20 cellular contexts compared by ENCODE assay signal in genomic region chr4:26124753-26125236, GRCh38.
DNase-seq lines count a peak whose midpoint lies in the region; ATAC-seq, FAIRE-seq and TF ChIP-seq lines count a peak whose summit lies in the region.
"Had no signal": no experiment of that assay in that cellular context is flagged by ENCODE, and none has a peak within 500 bp of the region (broad histone marks: within the 10 kb centered on the region; RNA-seq: fewer than 3 reads in every experiment).

No MANE protein-coding gene starts in this region.

- H3K79me2 ChIP-seq in HCT116 (ENCODE audit: insufficient read depth, low read length) = no peaks in the 10 kb centered on the region

- H2AFZ ChIP-seq in HCT116 (ENCODE audit: low read depth, low read length, poor library complexity, severe bottlenecking) = no peak overlapping the region

- no peaks in the 10 kb centered on the region for H4K20me1 ChIP-seq in HCT116 (ENCODE audit: insufficient read depth)
- H4K20me1 ChIP-seq: BLaER1 had no signal

- no peak overlapping the region for H3K27ac ChIP-seq in HCT116 (ENCODE audit: low read depth, low read length)
- H3K27ac ChIP-seq: BLaER1, body of pancreas had no signal

- TF ChIP-seq CTCF in AG10803 (conservative IDR thresholded peaks at IDR 0.05; ENCODE audit: low read length) (no peak), HCT116 (IDR thresholded peaks at IDR 0.05 in 2 of 3, conservative IDR thresholded peaks at IDR 0.05 in 1 of 3; ENCODE audit: borderline replicate concordance in 1 of 3, insufficient read depth in 1 of 3, low read depth in 2 of 3, low read length in 2 of 3) (no peak)

- peak; percentile 84 for ATAC-seq in HCT116
- ATAC-seq: body of pancreas, Panc1 had no signal

- intact Hi-C loops in HCT116 (cut with micrococcal nuclease) = no loop called here

- H3K4me1 ChIP-seq in HCT116 (ENCODE audit: control insufficient read depth in 1 of 2, insufficient read depth in 2 of 2, low read length in 2 of 2) (peaks cover 0 to 7% of the 10 kb centered on the region in 2 experiments; a peak in 1 of 4 replicates), adipocyte (ENCODE audit: control insufficient read depth, insufficient read depth, low read length) (no peaks in the 10 kb centered on the region)
- H3K4me1 ChIP-seq: HAP-1 had no signal

- BruUV-seq in HCT116 (replicated peaks; lab: Mats Ljungman, UMichigan) = no TSS peak

- H3K27me3 ChIP-seq in HCT116 (ENCODE audit: insufficient read depth, low read length) (no peaks in the 10 kb centered on the region), adipocyte (replicated peaks; ENCODE audit: control insufficient read depth, insufficient read depth, low read length) (no peaks in the 10 kb centered on the region)
- H3K27me3 ChIP-seq: BLaER1, body of pancreas had no signal

- H3K4me3 ChIP-seq in AG10803 (ENCODE audit: low read length) (peak overlapping the region; percentile 5; the same call in 1 of the 2 replicates), HCT116 (replicated peaks in 1 of 2; ENCODE audit: low read depth in 1 of 2, low read length in 2 of 2) (no peak overlapping the region), adipocyte (ENCODE audit: low read length) (no peak overlapping the region)
- H3K4me3 ChIP-seq: BLaER1, body of pancreas, HAP-1 had no signal

- POLR2A ChIA-PET in HCT116 (lab: Charles Lee) = no interaction called here

- CTCF ChIA-PET in HCT116 (lab: Charles Lee) = no interaction called here

- no peaks in the 10 kb centered on the region for H3K9me3 ChIP-seq in HCT116 (ENCODE audit: control insufficient read depth in 1 of 2, insufficient read depth in 1 of 2, low read depth in 1 of 2, low read length in 2 of 2)
- H3K9me3 ChIP-seq in adipocyte (ENCODE audit: control insufficient read depth, low read length) = peaks cover 4% of the 10 kb centered on the region
- H3K9me3 ChIP-seq: BLaER1, body of pancreas, HAP-1 had no signal

- no peak for FAIRE-seq in HTR-8/SVneo (lab: Jason Lieb, UNC)

- DNase-seq in AG10803 (ENCODE audit: low read depth) (peak; percentile 30), HCT116 (ENCODE audit: low read depth, low spot score) (peak; percentile 19), adipocyte (ENCODE audit: low read depth) (peak; percentile 52), iris pigment epithelial cell (ENCODE audit: low read depth) (peak; percentile 40), NOMO-1 treated with dmso at 0.1 percent for 144 hours (lab: John Stamatoyannopoulos, UW; ENCODE audit: unreplicated experiment) (no peak), HTR-8/SVneo (ENCODE audit: insufficient read length, low spot score) (no peak), SHP77 (lab: John Stamatoyannopoulos, UW) (no peak), GDM1 (lab: John Stamatoyannopoulos, UW) (no peak)
- DNase-seq: activated CD4-positive, CD25-positive, alpha-beta regulatory T cell; activated effector memory CD4-positive, alpha-beta T cell treated with anti-CD3 and anti-CD28 coated beads, Interleukin-2, amount 50 U/mL, for 16 hours; body of pancreas; DMS79; immature natural killer cell; NCI-H1694; NCI-H510A; nucleus accumbens; trophoblast cell had no signal

- RAD21 ChIA-PET in HCT116 (lab: Charles Lee; ENCODE audit: low non-redundant PET in 1 of 2, low total read pairs in 2 of 2, uncharacterized antibody in 2 of 2, unreplicated experiment in 2 of 2) = no interaction called here

- no peaks in the 10 kb centered on the region for H3K9me2 ChIP-seq in HCT116 (ENCODE audit: insufficient read depth)

- no peak for TF ChIP-seq POLR2A in HCT116 (IDR thresholded peaks at IDR 0.05; ENCODE audit: borderline replicate concordance, extremely low read depth, insufficient read depth, insufficient read length)

- H3K9ac ChIP-seq in HCT116 (ENCODE audit: low read length) (no peak overlapping the region), adipocyte (ENCODE audit: low read length) (no peak overlapping the region)
- H3K9ac ChIP-seq: BLaER1 had no signal

- TF ChIP-seq RAD21 in HCT116 (IDR thresholded peaks at IDR 0.05; ENCODE audit: low read depth) = no peak

- H3K36me3 ChIP-seq in HCT116 (ENCODE audit: control insufficient read depth in 1 of 2, insufficient read depth in 2 of 2, low read length in 2 of 2) = no peaks in the 10 kb centered on the region
- no peaks in the 10 kb centered on the region for H3K36me3 ChIP-seq in adipocyte (ENCODE audit: control insufficient read depth, insufficient read depth, low read length, severe bottlenecking)
- H3K36me3 ChIP-seq: BLaER1, HAP-1 had no signal

- no peak overlapping the region for H3K4me2 ChIP-seq in HCT116 (ENCODE audit: low read length)
- H3K4me2 ChIP-seq: BLaER1 had no signal

TF ChIP-seq in HCT116, 20 proteins besides CTCF, POLR2A, EP300 and RAD21:
- TF ChIP-seq SP1 (IDR thresholded peaks at IDR 0.05; ENCODE audit: low read depth) (peak; percentile 73), ELF1 (IDR thresholded peaks at IDR 0.05; ENCODE audit: borderline replicate concordance, low read depth) (no peak), EGR1 (IDR thresholded peaks at IDR 0.05; ENCODE audit: low read depth) (no peak), CBX3 (IDR thresholded peaks at IDR 0.05; ENCODE audit: low read depth) (no peak), MAX (IDR thresholded peaks at IDR 0.05) (no peak)
- TF ChIP-seq, protein P1, sequence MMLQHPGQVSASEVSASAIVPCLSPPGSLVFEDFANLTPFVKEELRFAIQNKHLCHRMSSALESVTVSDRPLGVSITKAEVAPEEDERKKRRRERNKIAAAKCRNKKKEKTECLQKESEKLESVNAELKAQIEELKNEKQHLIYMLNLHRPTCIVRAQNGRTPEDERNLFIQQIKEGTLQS (IDR thresholded peaks at IDR 0.05) = no peak
- TF ChIP-seq, protein P2, sequence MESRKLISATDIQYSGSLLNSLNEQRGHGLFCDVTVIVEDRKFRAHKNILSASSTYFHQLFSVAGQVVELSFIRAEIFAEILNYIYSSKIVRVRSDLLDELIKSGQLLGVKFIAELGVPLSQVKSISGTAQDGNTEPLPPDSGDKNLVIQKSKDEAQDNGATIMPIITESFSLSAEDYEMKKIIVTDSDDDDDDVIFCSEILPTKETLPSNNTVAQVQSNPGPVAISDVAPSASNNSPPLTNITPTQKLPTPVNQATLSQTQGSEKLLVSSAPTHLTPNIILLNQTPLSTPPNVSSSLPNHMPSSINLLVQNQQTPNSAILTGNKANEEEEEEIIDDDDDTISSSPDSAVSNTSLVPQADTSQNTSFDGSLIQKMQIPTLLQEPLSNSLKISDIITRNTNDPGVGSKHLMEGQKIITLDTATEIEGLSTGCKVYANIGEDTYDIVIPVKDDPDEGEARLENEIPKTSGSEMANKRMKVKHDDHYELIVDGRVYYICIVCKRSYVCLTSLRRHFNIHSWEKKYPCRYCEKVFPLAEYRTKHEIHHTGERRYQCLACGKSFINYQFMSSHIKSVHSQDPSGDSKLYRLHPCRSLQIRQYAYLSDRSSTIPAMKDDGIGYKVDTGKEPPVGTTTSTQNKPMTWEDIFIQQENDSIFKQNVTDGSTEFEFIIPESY (IDR thresholded peaks at IDR 0.05; ENCODE audit: extremely low read depth, insufficient replicate concordance, low read length) = no peak

Comparison
In these comparisons a context has a peak if more than half of its experiments do, and no peak if none do; other contexts are left out.
1. DNase-seq: peak in AG10803 (single experiment), HCT116 (single experiment), adipocyte (single experiment) and iris pigment epithelial cell (single experiment); none in NOMO-1 treated with dmso at 0.1 percent for 144 hours (single experiment), HTR-8/SVneo (single experiment), SHP77 (0 of 2) and GDM1 (single experiment).